Comparison of ENCODE assay signal across 8 cellular contexts in genomic region chrX:39613997-39614679, GRCh38.
DNase-seq lines count a peak whose midpoint lies in the region; ATAC-seq and TF ChIP-seq lines count a peak whose summit lies in the region.

No MANE protein-coding gene starts in this region.

- DNase-seq in CD4-positive, alpha-beta T cell, result peak in 4 of 10 experiments; percentile 1 to 19 (median 12)
- DNase-seq in H9 (peak; percentile 72), RPMI7951 (ENCODE audit: low read depth) (peak; percentile 68), T47D (ENCODE audit: low read depth in 1 of 2, low spot score in 1 of 2) (peak; percentile 6 to 94), progenitor cell of endocrine pancreas (ENCODE audit: low spot score, unreplicated experiment) (no peak), NCI-H226 (no peak), NCI-H2227 treated with DMSO at 0.1 percent for 48 hours (lab: John Stamatoyannopoulos, UW) (no peak)

- no peak overlapping the region for H2BK120ac ChIP-seq in H9 (ENCODE audit: low read depth, low read length, poor library complexity, severe bottlenecking)

- no peak overlapping the region for H2BK12ac ChIP-seq in H9 (ENCODE audit: insufficient read length, low read depth, low read length)

- no peak overlapping the region for H3K4ac ChIP-seq in H9 (ENCODE audit: low read depth, low read length)

- peak; percentile 43 for ATAC-seq in CD4-positive, alpha-beta T cell (ENCODE audit: poor library complexity)
- ATAC-seq in HG03135 (IDR thresholded peaks at IDR 0.05; ENCODE audit: unreplicated experiment), result no peak

- H3K27ac ChIP-seq in CD4-positive, alpha-beta T cell (ENCODE audit: low read depth, low read length), result no peak overlapping the region
- no peak overlapping the region for H3K27ac ChIP-seq in H9 (ENCODE audit: insufficient read length, low read depth, low read length)

- no peak overlapping the region for H4K8ac ChIP-seq in H9 (replicated peaks; ENCODE audit: insufficient read length, low read depth, low read length)

- H3K36me3 Mint-ChIP-seq in CD4-positive, alpha-beta T cell (ENCODE audit: low read depth), result no peaks in the 10 kb centered on the region
- H3K36me3 Mint-ChIP-seq in H9 (ENCODE audit: insufficient read depth in 1 of 3, low read depth in 3 of 3) (peaks cover 1 to 13% (median 4%) of the 10 kb centered on the region in 3 experiments; a peak in 4 of 7 replicates), progenitor cell of endocrine pancreas (ENCODE audit: insufficient read depth) (no peaks in the 10 kb centered on the region)

- no peak overlapping the region for H2BK15ac ChIP-seq in H9 (ENCODE audit: low read depth, low read length)

- H3K14ac ChIP-seq in H9 (ENCODE audit: insufficient read depth, low read length), result peak overlapping the region; percentile 39; the same call in 1 of the 2 replicates

- WGBS in H9 (ENCODE audit: extremely low coverage, insufficient read length, low lambda C conversion rate), result no CpG with 5 or more reads among the region's 23 CpGs

- no peak overlapping the region for H2BK20ac ChIP-seq in H9 (ENCODE audit: low read depth, low read length, poor library complexity, severe bottlenecking)

- peak overlapping the region; percentile 19 for H3K27ac Mint-ChIP-seq in CD4-positive, alpha-beta T cell
- peak overlapping the region; percentile 74 to 98 (median 94) for H3K27ac Mint-ChIP-seq in H9
- no peak overlapping the region for H3K27ac Mint-ChIP-seq in progenitor cell of endocrine pancreas

- no peak overlapping the region for H3K18ac ChIP-seq in H9 (ENCODE audit: insufficient read length, low read depth, low read length)

- no peak overlapping the region for H2AFZ ChIP-seq in H9 (ENCODE audit: low read length)

- no peak overlapping the region for H4K91ac ChIP-seq in H9 (ENCODE audit: insufficient read length, low read depth, low read length)

- peak overlapping the region; percentile 66 for H3K4me2 ChIP-seq in H9 (ENCODE audit: insufficient read depth, insufficient read length, low read length)

- no peaks in the 10 kb centered on the region for H3K79me2 ChIP-seq in H9 (ENCODE audit: insufficient read depth, low read length)

- intact Hi-C loops in CD4-positive, alpha-beta T cell (cut with DNase I, micrococcal nuclease), result no loop called here

- H3K23me2 ChIP-seq in H9 (ENCODE audit: insufficient read length, low read depth, low read length, poor library complexity, severe bottlenecking), result peaks cover 3% of the 10 kb centered on the region

- no peaks in the 10 kb centered on the region for H3K9me3 ChIP-seq in CD4-positive, alpha-beta T cell (ENCODE audit: control insufficient read depth, low read length)
- H3K9me3 ChIP-seq in H9 (ENCODE audit: control insufficient read depth, low read depth, low read length), result no peaks in the 10 kb centered on the region

- no peak overlapping the region for H3K56ac ChIP-seq in H9 (ENCODE audit: insufficient read length, low read depth, low read length)

- H4K5ac ChIP-seq in H9 (ENCODE audit: insufficient read length, low read depth, low read length), result no peak overlapping the region

- peak overlapping the region; percentile 80 for H3K4me3 Mint-ChIP-seq in CD4-positive, alpha-beta T cell
- H3K4me3 Mint-ChIP-seq in H9 (peak overlapping the region; percentile 67 to 74), progenitor cell of endocrine pancreas (ENCODE audit: low read depth) (peak overlapping the region; percentile 74)

- no peaks in the 10 kb centered on the region for H3K27me3 Mint-ChIP-seq in CD4-positive, alpha-beta T cell
- H3K27me3 Mint-ChIP-seq in H9 (ENCODE audit: low read depth) (peaks cover 26% of the 10 kb centered on the region), progenitor cell of endocrine pancreas (peaks cover 27% of the 10 kb centered on the region)

- CTCF ChIA-PET in CD4-positive, alpha-beta T cell (lab: Charles Lee), result no interaction called here

- H4K20me1 ChIP-seq in H9 (ENCODE audit: control insufficient read depth, insufficient read depth, insufficient read length), result peaks cover 2% of the 10 kb centered on the region

- no peak overlapping the region for H3K9ac ChIP-seq in H9 (ENCODE audit: extremely low read depth, insufficient read length, low read length)

- H2BK5ac ChIP-seq in H9 (ENCODE audit: insufficient read length, low read length), result no peak overlapping the region

- in situ Hi-C loops in T47D (cut with HindIII; ENCODE audit: low pct_unique_long_range_greater_than_20kb, low sequenced_read_pairs), result no loop called here

- no peak overlapping the region for H3K23ac ChIP-seq in H9 (ENCODE audit: insufficient read length, low read depth, low read length)

- H3K9me3 Mint-ChIP-seq in CD4-positive, alpha-beta T cell, result no peaks in the 10 kb centered on the region
- H3K9me3 Mint-ChIP-seq in H9 (peaks cover 72 to 75% of the 10 kb centered on the region in 2 experiments), progenitor cell of endocrine pancreas (ENCODE audit: low read depth) (peaks cover 17% of the 10 kb centered on the region)

- no peak for TF ChIP-seq CTCF in CD4-positive, alpha-beta T cell (IDR thresholded peaks at IDR 0.05)
- TF ChIP-seq CTCF in H9 (conservative IDR thresholded peaks at IDR 0.05) (no peak), progenitor cell of endocrine pancreas (IDR thresholded peaks at IDR 0.05; ENCODE audit: unreplicated experiment) (no peak)

- peaks cover 7% of the 10 kb centered on the region; the same call in 1 of the 2 replicates for H3K4me1 ChIP-seq in H9 (ENCODE audit: insufficient read depth, low read length)

- POLR2A ChIA-PET in CD4-positive, alpha-beta T cell (lab: Charles Lee), result no interaction called here

- H3K79me1 ChIP-seq in H9 (ENCODE audit: insufficient read depth, low read depth, low read length, poor library complexity, severe bottlenecking), result no peaks in the 10 kb centered on the region

- no peak overlapping the region for H3T11ph ChIP-seq in H9 (ENCODE audit: low read length)

- H2AK5ac ChIP-seq in H9 (ENCODE audit: insufficient read length, low read length), result no peak overlapping the region

- no peaks in the 10 kb centered on the region for H3K27me3 ChIP-seq in CD4-positive, alpha-beta T cell (ENCODE audit: control insufficient read depth, insufficient read depth, low read length)
- H3K27me3 ChIP-seq in H9 (ENCODE audit: insufficient read depth, low read length), result no peaks in the 10 kb centered on the region; the same call in 1 of the 2 replicates

- H3K4me1 Mint-ChIP-seq in CD4-positive, alpha-beta T cell (ENCODE audit: low read depth), result peaks cover 15% of the 10 kb centered on the region
- H3K4me1 Mint-ChIP-seq in H9 (peaks cover 53 to 54% of the 10 kb centered on the region in 2 experiments), progenitor cell of endocrine pancreas (ENCODE audit: low read depth) (peaks cover 15% of the 10 kb centered on the region)

Comparison
In these comparisons a context has a peak if more than half of its experiments do, and no peak if none do; other contexts are left out.
1. DNase-seq: peak in H9 (single experiment), RPMI7951 (single experiment) and T47D (2 of 2); none in progenitor cell of endocrine pancreas (single experiment), NCI-H226 (single experiment) and NCI-H2227 treated with DMSO at 0.1 percent for 48 hours (single experiment).
2. Peak in every context shown above with its lines, with median percentiles within 50 percentile points of each other: H3K4me3 Mint-ChIP-seq.